ENCODE assay signal across 8 cellular contexts in the genomic region with DNA sequence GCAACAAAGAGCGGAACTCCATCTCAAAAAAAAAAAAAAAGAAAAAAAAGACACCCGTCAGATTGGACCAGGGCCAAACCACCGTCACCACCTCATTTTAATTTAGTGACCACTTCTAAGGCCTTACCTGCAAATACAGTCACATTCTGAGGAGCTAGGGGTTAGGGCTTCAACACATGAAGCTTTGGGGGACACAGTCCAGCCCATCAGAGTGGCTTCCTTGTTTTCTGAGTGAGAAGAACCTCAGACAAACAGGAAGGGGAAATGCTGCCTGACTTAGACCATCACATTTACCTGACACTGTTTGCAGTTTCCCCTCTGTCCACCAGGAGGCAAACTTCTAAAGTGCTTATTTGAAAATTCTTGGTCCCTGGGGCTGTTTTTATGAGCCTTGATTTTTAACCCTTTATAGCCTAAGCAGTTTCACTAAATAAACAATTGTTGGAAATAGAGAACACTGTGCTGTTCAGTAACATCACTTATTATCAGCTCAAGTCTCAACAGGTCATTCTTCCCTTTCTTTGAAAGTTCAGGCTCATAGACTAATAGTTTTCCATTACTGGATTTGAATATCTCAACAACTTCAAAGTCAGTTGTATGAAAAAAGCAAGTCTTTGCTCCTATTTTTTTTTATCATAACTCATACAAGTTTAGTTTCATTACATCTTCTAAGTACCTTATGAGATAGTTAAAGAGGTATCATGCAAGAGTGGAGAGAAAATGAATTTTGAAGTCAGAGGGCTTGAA.
DNase-seq lines count a peak whose midpoint lies in the region; ATAC-seq and TF ChIP-seq lines count a peak whose summit lies in the region.

No MANE protein-coding gene starts in this region.

- H3K27me3 ChIP-seq in dorsolateral prefrontal cortex: no peaks in the 10 kb centered on the region

- H3K4me3 ChIP-seq in dorsolateral prefrontal cortex: peak overlapping the region in 1 of 59 donors; percentile 15

- intact Hi-C loops in dorsolateral prefrontal cortex (cut with DNase I): loop anchor here in 1 of 2 donors (2.0 kb wide), 1 partner anchor 216 kb away; no protein-coding TSS in a partner anchor

- DNase-seq in activated gamma-delta T cell treated with Interleukin-2 at 50 U/mL for 16 hours (peak; percentile 69), activated gamma-delta T cell (lab: John Stamatoyannopoulos, UW) (no peak), NCI-H748 (lab: John Stamatoyannopoulos, UW; ENCODE audit: unreplicated experiment) (peak; percentile 78), dorsolateral prefrontal cortex (peak in 5 of 10 donors; percentile 39 to 75 (median 49)), medulla oblongata (ENCODE audit: extremely low spot score) (peak; percentile 79)
- peak; percentile 62 for DNase-seq in activated CD4-positive, alpha-beta T cell treated with anti-CD3 and anti-CD28 coated beads, Interleukin-2, amount 50 U/mL, for 1 hour
- peak; percentile 12 to 26 for DNase-seq in stimulated activated CD8-positive, alpha-beta memory T cell treated with anti-CD3 and anti-CD28 coated beads, Interleukin-7, amount 100 ng/mL, for 1 hour (ENCODE audit: low read depth in 2 of 2)

- no peak overlapping the region for H3K27ac ChIP-seq in dorsolateral prefrontal cortex

- peak; percentile 73 for ATAC-seq in HG03103 (IDR thresholded peaks at IDR 0.05; ENCODE audit: low read depth, unreplicated experiment)

- peak; percentile 76 to 93 (median 85) for TF ChIP-seq CTCF in dorsolateral prefrontal cortex (IDR thresholded peaks at IDR 0.05 in 54 of 56, conservative IDR thresholded peaks at IDR 0.05 in 2 of 56; ENCODE audit: low read depth in 1 of 56, partially characterized antibody in 56 of 56)
